ENCODE assay signal across 16 cellular contexts in genomic region chr3:8742921-8743605, GRCh38. TPM values are rescaled to one million over a fixed set of nuclear protein-coding genes. Genes with fewer than 3 reads are reported as not detected.
DNase-seq lines count a peak whose midpoint lies in the region; ATAC-seq, FAIRE-seq and TF ChIP-seq lines count a peak whose summit lies in the region.
"Had no signal": no experiment of that assay in that cellular context is flagged by ENCODE, and none has a peak within 500 bp of the region (broad histone marks: within the 10 kb centered on the region; RNA-seq: fewer than 3 reads in every experiment).

No MANE protein-coding gene starts in this region.

- peak overlapping the region; percentile 2 for H3K4me3 Mint-ChIP-seq in HFFc6
- no peak overlapping the region for H3K4me3 Mint-ChIP-seq in stimulated activated memory B cell treated with anti-CD40 and anti-IgM and Interleukin-4, amounts not matched to agents 10 μg/mL and 1 μg/mL and 100 μg/mL, for 72 hours
- H3K4me3 Mint-ChIP-seq: central memory CD8-positive, alpha-beta T cell; T-helper 2 cell treated with Interferon-gamma antibody and Interleukin-4, amounts not matched to agents 5 μg/mL and 100 μg/mL, for 36 hours had no signal

- DNase-seq in HFFc6 (peak; percentile 77), SKM-1 treated with dmso at 0.1 percent for 144 hours (lab: John Stamatoyannopoulos, UW; ENCODE audit: unreplicated experiment) (peak; percentile 77), fibroblast of peridontal ligament (ENCODE audit: extremely low read depth) (peak; percentile 82), pons (ENCODE audit: low spot score) (no peak), T-helper 9 cell (no peak), ecto neural progenitor cell (ENCODE audit: low spot score) (no peak)
- DNase-seq: activated naive CD4-positive, alpha-beta T cell treated with anti-CD3 and anti-CD28 coated beads, Interleukin-2, amount 50 U/mL, for 16 hours; DND-41; NCI-H1092 treated with DMSO at 0.1 percent for 48 hours had no signal

- peak overlapping the region; percentile 69 for H3K27ac Mint-ChIP-seq in HFFc6
- no peak overlapping the region for H3K27ac Mint-ChIP-seq in stimulated activated memory B cell treated with anti-CD40 and anti-IgM and Interleukin-4, amounts not matched to agents 10 μg/mL and 1 μg/mL and 100 μg/mL, for 72 hours
- H3K27ac Mint-ChIP-seq: T-helper 2 cell treated with Interferon-gamma antibody and Interleukin-4, amounts not matched to agents 5 μg/mL and 100 μg/mL, for 36 hours had no signal

- peaks cover 17% of the 10 kb centered on the region for H3K27me3 Mint-ChIP-seq in HFFc6 (ENCODE audit: insufficient read depth)
- peaks cover 19% of the 10 kb centered on the region for H3K27me3 Mint-ChIP-seq in stimulated activated memory B cell treated with anti-CD40 and anti-IgM and Interleukin-4, amounts not matched to agents 10 μg/mL and 1 μg/mL and 100 μg/mL, for 72 hours

- no peak for TF ChIP-seq CTCF in HFFc6 (IDR thresholded peaks at IDR 0.05)

- H3K9me3 Mint-ChIP-seq in HFFc6 = no peaks in the 10 kb centered on the region
- H3K9me3 Mint-ChIP-seq in stimulated activated memory B cell treated with anti-CD40 and anti-IgM and Interleukin-4, amounts not matched to agents 10 μg/mL and 1 μg/mL and 100 μg/mL, for 72 hours = no peaks in the 10 kb centered on the region
- H3K9me3 Mint-ChIP-seq: central memory CD8-positive, alpha-beta T cell; T-helper 2 cell treated with Interferon-gamma antibody and Interleukin-4, amounts not matched to agents 5 μg/mL and 100 μg/mL, for 36 hours had no signal

- no peaks in the 10 kb centered on the region for H3K36me3 Mint-ChIP-seq in HFFc6 (ENCODE audit: low read depth)
- no peaks in the 10 kb centered on the region for H3K36me3 Mint-ChIP-seq in stimulated activated memory B cell treated with anti-CD40 and anti-IgM and Interleukin-4, amounts not matched to agents 10 μg/mL and 1 μg/mL and 100 μg/mL, for 72 hours

- peak; percentile 92 for FAIRE-seq in A204.1 (lab: Jason Lieb, UNC)
- FAIRE-seq: H54 had no signal

- ATAC-seq in stimulated activated memory B cell treated with anti-CD40 and anti-IgM and Interleukin-4, amounts not matched to agents 10 μg/mL and 1 μg/mL and 100 μg/mL, for 72 hours = no peak

- peaks cover 57% of the 10 kb centered on the region for H3K4me1 Mint-ChIP-seq in HFFc6 (ENCODE audit: low read depth)
- H3K4me1 Mint-ChIP-seq in stimulated activated memory B cell treated with anti-CD40 and anti-IgM and Interleukin-4, amounts not matched to agents 10 μg/mL and 1 μg/mL and 100 μg/mL, for 72 hours = no peaks in the 10 kb centered on the region
- H3K4me1 Mint-ChIP-seq: central memory CD8-positive, alpha-beta T cell had no signal

RNA-seq across cellular contexts. Expression of gene CAV3, which starts 9.5 kb away (rescaled TPM):
- under 1 TPM in 1 of 6 experiments, not detected in 5; 0.25 TPM for total RNA-seq in HFFc6 (2021; fragmentation: NEBNext Ultra II Directional; extraction: Animal tissue kit (Norgen Biotek cat#: 25700))
- total RNA-seq: mucosa of gallbladder, posterior vena cava had no signal

RNA-seq across cellular contexts. Expression of gene OXTR, which starts 26.4 kb away (rescaled TPM):
- 100 to 1,000 TPM; 596 to 899 (median 635) TPM for total RNA-seq in HFFc6 (2021; fragmentation: NEBNext Ultra II Directional; extraction: Animal tissue kit (Norgen Biotek cat#: 25700))

Comparison
In these comparisons a context has a peak if more than half of its experiments do, and no peak if none do; other contexts are left out.
1. DNase-seq: peak in HFFc6 (single experiment), SKM-1 treated with dmso at 0.1 percent for 144 hours (single experiment) and fibroblast of peridontal ligament (single experiment); none in pons (single experiment), T-helper 9 cell (single experiment) and ecto neural progenitor cell (single experiment).